Comparison of ENCODE assay signal across 22 cellular contexts in the genomic region with DNA sequence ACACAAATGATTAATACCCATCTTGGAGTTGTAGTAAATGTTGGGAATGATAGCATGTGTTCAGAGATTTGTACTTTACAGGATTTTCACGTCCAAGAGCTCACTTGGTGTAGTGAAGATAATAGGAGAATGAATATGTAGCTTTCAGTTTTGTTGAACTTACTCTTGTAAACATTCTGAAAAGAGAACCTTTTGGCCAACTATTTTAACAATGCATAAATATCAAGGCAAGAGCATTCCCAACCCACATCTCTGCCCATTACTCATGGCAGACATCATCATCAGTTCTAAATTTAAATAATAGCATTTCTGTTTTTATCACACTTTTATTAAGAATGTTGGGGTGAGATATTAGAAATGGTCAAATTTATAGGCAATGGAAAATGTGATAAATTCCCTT.
"Had no signal": no experiment of that assay in that cellular context is flagged by ENCODE, and none has a peak within 500 bp of the region (broad histone marks: within the 10 kb centered on the region; RNA-seq: fewer than 3 reads in every experiment).

No MANE protein-coding gene starts in this region.

- H3K4me1 ChIP-seq: psoas muscle, uterus had no signal

- H3K27me3 Mint-ChIP-seq: activated naive CD8-positive, alpha-beta T cell; dendritic cell treated with granulocyte-macrophage colony-stimulating factor and Interleukin-4, amounts not matched to agents 40 ng/mL and 50 ng/mL, for 4 days; memory B cell had no signal

- H3K36me3 ChIP-seq: tibial nerve, uterus had no signal

- H3K9me3 Mint-ChIP-seq: activated CD4-positive, alpha-beta T cell treated with anti-CD3 and anti-CD28 coated beads, Interleukin-2, amount 10 ng/mL, durations not matched to agents 24 days and 14 days; dendritic cell treated with granulocyte-macrophage colony-stimulating factor and Interleukin-4, amounts not matched to agents 40 ng/mL and 50 ng/mL, for 4 days; memory B cell; nephron; T-helper 2 cell treated with Interferon-gamma antibody and Interleukin-4, amounts not matched to agents 5 μg/mL and 100 μg/mL, for 36 hours had no signal

- ATAC-seq: activated CD8-positive, alpha-beta T cell treated with anti-CD3 and anti-CD28 coated beads, Interleukin-2, amount 10 ng/mL, durations not matched to agents 7 days and 5 days; psoas muscle; sciatic nerve had no signal

- DNase-seq: activated CD4-positive, alpha-beta T cell treated with anti-CD3 and anti-CD28 coated beads, Interleukin-2, amount 10 ng/mL, durations not matched to agents 24 days and 14 days; activated CD4-positive, CD25-positive, alpha-beta regulatory T cell; activated CD8-positive, alpha-beta memory T cell treated with anti-CD3 and anti-CD28 coated beads, Interleukin-2, amount 50 U/mL, for 4 hours; activated CD8-positive, alpha-beta T cell treated with anti-CD3 and anti-CD28 coated beads, Interleukin-2, amount 10 ng/mL, durations not matched to agents 7 days and 5 days; activated gamma-delta T cell; activated T-cell treated with anti-CD3 and anti-CD28 coated beads, Interleukin-2, amount 50 U/mL, for 48 hours; cerebellar nuclear complex; effector memory CD4-positive, alpha-beta T cell; hypothalamus; left ventricle myocardium inferior; psoas muscle; stimulated activated CD4-positive, alpha-beta T cell treated with anti-CD3 and anti-CD28 coated beads, Interleukin-2, amount 100 ng/mL, for 48 hours; stimulated activated naive CD4-positive, alpha-beta T cell; SW 1271; uterus had no signal

- H3K4me3 Mint-ChIP-seq: activated CD4-positive, alpha-beta T cell treated with anti-CD3 and anti-CD28 coated beads, Interleukin-2, amount 10 ng/mL, durations not matched to agents 24 days and 14 days; activated CD8-positive, alpha-beta T cell treated with anti-CD3 and anti-CD28 coated beads, Interleukin-2, amount 10 ng/mL, durations not matched to agents 7 days and 5 days; activated naive CD8-positive, alpha-beta T cell; dendritic cell treated with granulocyte-macrophage colony-stimulating factor and Interleukin-4, amounts not matched to agents 40 ng/mL and 50 ng/mL, for 4 days; memory B cell; nephron; T-helper 2 cell treated with Interferon-gamma antibody and Interleukin-4, amounts not matched to agents 5 μg/mL and 100 μg/mL, for 36 hours had no signal

- H3K9me3 ChIP-seq: left ventricle myocardium inferior, psoas muscle, tibial nerve, uterus had no signal

- H3K4me3 ChIP-seq: left ventricle myocardium inferior, psoas muscle, tibial nerve, uterus had no signal

- H3K27me3 ChIP-seq: tibial nerve, uterus had no signal

- H3K27ac Mint-ChIP-seq: activated CD4-positive, alpha-beta T cell treated with anti-CD3 and anti-CD28 coated beads, Interleukin-2, amount 10 ng/mL, durations not matched to agents 24 days and 14 days; activated CD8-positive, alpha-beta T cell treated with anti-CD3 and anti-CD28 coated beads, Interleukin-2, amount 10 ng/mL, durations not matched to agents 7 days and 5 days; activated naive CD8-positive, alpha-beta T cell; memory B cell; nephron; T-helper 2 cell treated with Interferon-gamma antibody and Interleukin-4, amounts not matched to agents 5 μg/mL and 100 μg/mL, for 36 hours had no signal

- H3K27ac ChIP-seq: left ventricle myocardium inferior, psoas muscle, tibial nerve, uterus had no signal
